Comparison of ENCODE assay signal across 9 cellular contexts in the genomic region with DNA sequence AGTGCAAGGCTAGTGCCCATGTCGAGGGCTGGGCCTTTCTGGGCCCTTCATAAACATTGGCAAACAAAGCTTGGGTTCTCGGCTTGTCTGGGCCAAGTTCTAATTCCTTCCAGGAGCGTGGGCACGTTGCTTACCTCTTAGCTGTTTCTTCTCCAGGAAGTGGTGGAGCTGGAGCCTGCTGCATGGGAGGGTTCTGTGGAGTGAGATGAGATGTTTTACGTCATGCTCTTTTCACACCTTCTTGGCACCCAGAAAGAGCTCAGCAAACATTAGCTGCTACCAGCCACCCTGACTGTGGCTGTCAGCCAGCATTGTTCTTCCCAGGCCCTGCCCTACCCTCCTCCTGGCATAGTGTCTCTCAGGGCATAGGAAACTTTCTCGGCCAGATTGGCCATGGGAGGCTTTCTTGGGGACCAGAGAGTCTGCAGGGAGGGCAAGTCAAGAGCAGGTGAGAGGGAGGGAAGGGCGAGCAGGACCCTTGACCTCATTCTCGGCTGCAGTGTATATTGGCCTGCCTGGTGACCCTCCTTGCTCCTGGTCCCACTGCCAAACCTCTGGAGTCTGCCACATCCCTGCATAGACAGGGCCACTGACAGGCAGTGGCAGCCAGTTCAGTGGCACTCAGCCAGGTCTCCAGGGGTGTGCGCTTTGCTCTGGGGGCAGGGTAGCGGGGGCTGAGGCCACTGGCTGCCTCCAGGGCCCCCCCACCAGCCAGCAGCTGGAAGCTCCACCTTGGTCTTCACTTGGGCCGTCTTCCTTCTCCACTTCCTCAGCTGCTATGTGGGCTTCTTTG.
A peak's percentile ranks its signal among the peaks of the same experiment; 100 is the strongest.
DNase-seq lines count a peak whose midpoint lies in the region; ATAC-seq and TF ChIP-seq lines count a peak whose summit lies in the region.
"Had no signal": no experiment of that assay in that cellular context is flagged by ENCODE, and none has a peak within 500 bp of the region (broad histone marks: within the 10 kb centered on the region; RNA-seq: fewer than 3 reads in every experiment).

No MANE protein-coding gene starts in this region.

- no peaks in the 10 kb centered on the region for H3K27me3 Mint-ChIP-seq in MCF 10A (ENCODE audit: insufficient read depth, unreplicated experiment)

- H3K27ac Mint-ChIP-seq in MCF 10A (ENCODE audit: low read depth, unreplicated experiment), result peak overlapping the region; percentile 89

- TF ChIP-seq CTCF in MCF 10A (IDR thresholded peaks at IDR 0.05; ENCODE audit: unreplicated experiment) (no peak), lower leg skin (IDR thresholded peaks at IDR 0.05) (no peak)

- no peak for TF ChIP-seq POLR2A in lower leg skin (IDR thresholded peaks at IDR 0.05)

- H3K4me3 ChIP-seq in lower leg skin (ENCODE audit: low read depth, poor library complexity, severe bottlenecking) (no peak overlapping the region), aorta (ENCODE audit: low read length in 2 of 2) (no peak overlapping the region)
- H3K4me3 ChIP-seq: right lobe of liver had no signal

- H3K4me1 Mint-ChIP-seq in MCF 10A (ENCODE audit: insufficient read depth, unreplicated experiment), result peaks cover 25% of the 10 kb centered on the region

- BruUV-seq in MCF 10A (replicated peaks; lab: Mats Ljungman, UMichigan), result no TSS peak

- H3K27ac ChIP-seq in aorta (ENCODE audit: low read depth in 1 of 2, low read length in 2 of 2), result peak overlapping the region in 1 of 2 donors; percentile 38

- ATAC-seq in aorta (ENCODE audit: low FRiP score), result peak; percentile 2
- ATAC-seq in GM19023 (IDR thresholded peaks at IDR 0.05; ENCODE audit: unreplicated experiment), result no peak

- CTCF ChIA-PET in MCF 10A (lab: Yijun Ruan, JAX), result interaction anchor here (0.8 to 3.9 kb wide), 8 partner anchors 12 to 815 kb away, joined by 3 to 33 read pairs (median 6); partner anchors contain the start of gene BCR

- intact Hi-C loops in MCF 10A (cut with micrococcal nuclease), result loop anchor here (2.0 kb wide), 1 partner anchor 22 kb away; no protein-coding TSS in a partner anchor
- intact Hi-C loops in lower leg skin (cut with DNase I; ENCODE audit: low total_unique reads), result no loop called here
- intact Hi-C loops in aorta (cut with DNase I), result no loop called here

- POLR2A ChIA-PET in MCF 10A (lab: Yijun Ruan, JAX), result interaction anchor here (0.6 to 2.4 kb wide), 11 partner anchors 10 to 268 kb away, joined by 3 to 13 read pairs (median 3); partner anchors contain the start of gene BCR

- H3K27me3 ChIP-seq in aorta (ENCODE audit: control insufficient read depth in 1 of 2, insufficient read depth in 2 of 2, low read length in 1 of 2), result no peaks in the 10 kb centered on the region
- H3K27me3 ChIP-seq: right lobe of liver had no signal

- peaks cover 29% of the 10 kb centered on the region for H3K36me3 Mint-ChIP-seq in MCF 10A (ENCODE audit: insufficient read depth, unreplicated experiment)

- no peaks in the 10 kb centered on the region for H3K4me1 ChIP-seq in aorta (ENCODE audit: control insufficient read depth in 1 of 2, insufficient read depth in 2 of 2, low read length in 2 of 2)

- no peaks in the 10 kb centered on the region for H3K9me3 ChIP-seq in aorta (ENCODE audit: control insufficient read depth, low read length)
- H3K9me3 ChIP-seq: right lobe of liver had no signal

- no peaks in the 10 kb centered on the region for H3K9me3 Mint-ChIP-seq in MCF 10A (ENCODE audit: unreplicated experiment)

- peak; percentile 3 for DNase-seq in stimulated activated CD8-positive, alpha-beta memory T cell treated with anti-CD3 and anti-CD28 coated beads, Interleukin-12 subunit alpha, Interleukin-12 subunit beta, amount 100 ng/mL, for 1 hour (ENCODE audit: low read depth)
- DNase-seq in stimulated activated CD8-positive, alpha-beta memory T cell treated with anti-CD3 and anti-CD28 coated beads, Interleukin-4, amount 100 ng/mL, for 48 hours, result no peak
- peak; percentile 96 for DNase-seq in MCF 10A (ENCODE audit: unreplicated experiment)
- DNase-seq in lower leg skin (ENCODE audit: low spot score in 2 of 2), result peak; percentile 72 to 89
- DNase-seq in aorta, result no peak
- no peak for DNase-seq in DMS 273 treated with DMSO at 0.1 percent for 48 hours (lab: John Stamatoyannopoulos, UW)
- DNase-seq in effector CD8-positive, alpha-beta T cell (lab: John Stamatoyannopoulos, UW), result no peak
- DNase-seq: right lobe of liver had no signal

- no peaks in the 10 kb centered on the region for H3K36me3 ChIP-seq in aorta (ENCODE audit: control insufficient read depth in 1 of 2, insufficient read depth in 2 of 2, low read length in 1 of 2)

- peak overlapping the region; percentile 39 for H3K4me3 Mint-ChIP-seq in MCF 10A (ENCODE audit: unreplicated experiment)

- WGBS in lower leg skin, 2 donors, result 26 to 40% methylated on average over 7 to 11 of the region's 11 CpGs
- WGBS in aorta, 2 donors, result 19 to 21% methylated on average over 11 of the region's 11 CpGs

Comparison
In these comparisons a context has a peak if more than half of its experiments do, and no peak if none do; other contexts are left out.
1. DNase-seq: peak in stimulated activated CD8-positive, alpha-beta memory T cell treated with anti-CD3 and anti-CD28 coated beads, Interleukin-12 subunit alpha, Interleukin-12 subunit beta, amount 100 ng/mL, for 1 hour (single experiment), MCF 10A (single experiment) and lower leg skin (2 of 2); none in stimulated activated CD8-positive, alpha-beta memory T cell treated with anti-CD3 and anti-CD28 coated beads, Interleukin-4, amount 100 ng/mL, for 48 hours (single experiment), aorta (0 of 2), DMS 273 treated with DMSO at 0.1 percent for 48 hours (single experiment) and effector CD8-positive, alpha-beta T cell (single experiment).